23 cellular contexts compared by ENCODE assay signal in the genomic region with DNA sequence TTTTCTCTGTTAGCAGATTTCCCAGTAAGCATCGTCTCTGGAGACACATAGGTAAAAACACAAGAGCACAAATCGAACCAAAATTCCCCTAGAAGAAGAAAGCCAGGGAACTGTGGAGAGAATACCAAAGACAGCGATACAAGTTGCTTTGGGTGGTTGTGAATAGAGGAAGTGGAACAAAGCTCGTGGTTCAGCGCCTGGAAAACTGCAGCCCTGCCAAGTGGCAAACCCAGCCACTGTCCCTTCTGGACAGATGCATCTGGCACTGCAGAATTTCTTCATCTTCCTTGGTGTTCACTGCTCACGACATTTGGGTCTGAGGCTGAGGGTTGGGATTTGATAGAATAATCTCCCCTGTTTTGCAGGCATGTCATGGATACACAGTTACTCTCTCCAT.
"Had no signal": no experiment of that assay in that cellular context is flagged by ENCODE, and none has a peak within 500 bp of the region (broad histone marks: within the 10 kb centered on the region; RNA-seq: fewer than 3 reads in every experiment).

No MANE protein-coding gene starts in this region.

- H3K4me3 Mint-ChIP-seq: activated naive CD8-positive, alpha-beta T cell; activated T-cell treated with anti-CD3 and anti-CD28 coated beads, Interleukin-2, amount 50 U/mL, for 72 hours; brain; dendritic cell treated with granulocyte-macrophage colony-stimulating factor and Interleukin-4, amounts not matched to agents 40 ng/mL and 50 ng/mL, for 4 days; memory B cell; naive thymus-derived CD4-positive, alpha-beta T cell; stimulated activated naive B cell treated with anti-CD40 and anti-IgM and Interleukin-4, amounts not matched to agents 10 μg/mL and 1 μg/mL and 100 μg/mL, for 72 hours; WTC11 had no signal

- H3K27ac ChIP-seq: neutrophil, parathyroid adenoma, skin epidermis, tibial artery had no signal

- H3K4me1 Mint-ChIP-seq: memory B cell; naive thymus-derived CD4-positive, alpha-beta T cell; stimulated activated naive B cell treated with anti-CD40 and anti-IgM and Interleukin-4, amounts not matched to agents 10 μg/mL and 1 μg/mL and 100 μg/mL, for 72 hours; WTC11 had no signal

- H3K9me3 ChIP-seq: neutrophil, uterus had no signal

- H3K27me3 ChIP-seq: neutrophil, tibial artery, uterus had no signal

- ATAC-seq: activated T-cell treated with anti-CD3 and anti-CD28 coated beads, Interleukin-2, amount 50 U/mL, for 72 hours; left colon; naive thymus-derived CD4-positive, alpha-beta T cell; stimulated activated naive B cell treated with anti-CD40 and anti-IgM and Interleukin-4, amounts not matched to agents 10 μg/mL and 1 μg/mL and 100 μg/mL, for 72 hours had no signal

- H3K4me1 ChIP-seq: parathyroid adenoma, uterus had no signal

- H3K27me3 Mint-ChIP-seq: activated naive CD8-positive, alpha-beta T cell; memory B cell; stimulated activated naive B cell treated with anti-CD40 and anti-IgM and Interleukin-4, amounts not matched to agents 10 μg/mL and 1 μg/mL and 100 μg/mL, for 72 hours had no signal

- H3K27ac Mint-ChIP-seq: activated naive CD8-positive, alpha-beta T cell; activated T-cell treated with anti-CD3 and anti-CD28 coated beads, Interleukin-2, amount 50 U/mL, for 72 hours; brain; dendritic cell treated with granulocyte-macrophage colony-stimulating factor and Interleukin-4, amounts not matched to agents 40 ng/mL and 50 ng/mL, for 4 days; memory B cell; naive thymus-derived CD4-positive, alpha-beta T cell; stimulated activated naive B cell treated with anti-CD40 and anti-IgM and Interleukin-4, amounts not matched to agents 10 μg/mL and 1 μg/mL and 100 μg/mL, for 72 hours; WTC11 had no signal

- H3K36me3 ChIP-seq: neutrophil, tibial artery, uterus had no signal

- H3K4me3 ChIP-seq: mucosa of descending colon, skin epidermis, tibial artery, uterus had no signal

- DNase-seq: activated CD4-positive, alpha-beta T cell treated with anti-CD3 and anti-CD28 coated beads for 4 hours; activated CD8-positive, alpha-beta memory T cell treated with anti-CD3 and anti-CD28 coated beads, Interleukin-2, amount 50 U/mL, for 48 hours; activated gamma-delta T cell; activated T-cell treated with anti-CD3 and anti-CD28 coated beads, Interleukin-2, amount 50 U/mL, for 72 hours; effector memory CD4-positive, alpha-beta T cell; left colon; mucosa of descending colon; naive thymus-derived CD4-positive, alpha-beta T cell; retina; stimulated activated CD4-positive, alpha-beta T cell treated with anti-CD3 and anti-CD28 coated beads, Interleukin-15, amount 100 ng/mL, for 24 hours; stimulated activated CD4-positive, alpha-beta T cell treated with anti-CD3 and anti-CD28 coated beads, Interleukin-4, amount 100 ng/mL, for 1 hour; stimulated activated naive B cell treated with anti-CD40 and anti-IgM and Interleukin-4, amounts not matched to agents 10 μg/mL and 1 μg/mL and 100 μg/mL, for 72 hours; T-helper 2 cell had no signal

- H3K36me3 Mint-ChIP-seq: activated naive CD8-positive, alpha-beta T cell; memory B cell; naive thymus-derived CD4-positive, alpha-beta T cell; stimulated activated naive B cell treated with anti-CD40 and anti-IgM and Interleukin-4, amounts not matched to agents 10 μg/mL and 1 μg/mL and 100 μg/mL, for 72 hours; WTC11 had no signal
